ENCODE assay signal across 1 cellular context in the genomic region with DNA sequence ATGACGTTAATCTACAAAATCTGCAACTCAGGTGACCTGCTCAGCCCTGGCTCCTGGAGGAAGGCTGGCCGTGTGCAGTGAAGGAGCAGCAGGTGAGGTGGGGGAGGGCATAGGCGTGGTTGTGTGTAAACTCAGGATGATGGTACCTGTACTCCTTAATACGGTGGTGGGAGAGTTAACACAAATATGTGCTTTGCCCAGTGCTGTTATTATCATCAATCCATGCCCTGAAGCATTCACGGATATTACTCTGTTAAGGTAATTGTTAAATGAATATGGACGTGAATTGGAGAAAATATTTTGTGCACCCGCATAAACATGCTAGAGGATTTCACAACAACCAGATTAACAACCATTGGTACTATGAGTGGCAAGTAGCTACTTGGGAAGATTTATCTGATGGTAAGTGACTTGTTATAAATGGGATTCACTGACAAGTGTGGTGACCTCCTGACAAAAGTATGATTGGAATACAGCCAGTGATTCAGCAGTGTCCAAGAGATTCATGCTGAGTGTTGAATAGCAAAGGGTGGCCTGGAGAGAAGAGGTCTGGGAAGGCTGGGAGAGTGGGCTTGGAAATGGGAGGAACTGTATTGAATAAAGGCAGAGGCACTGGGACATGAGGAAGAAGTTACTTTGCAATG.
TF ChIP-seq lines count a peak whose summit lies in the region.

No MANE protein-coding gene starts in this region.

TF ChIP-seq in IMR-90, 13 proteins besides CTCF, POLR2A, EP300 and RAD21 (continued from another document):
- TF ChIP-seq, protein P1, sequence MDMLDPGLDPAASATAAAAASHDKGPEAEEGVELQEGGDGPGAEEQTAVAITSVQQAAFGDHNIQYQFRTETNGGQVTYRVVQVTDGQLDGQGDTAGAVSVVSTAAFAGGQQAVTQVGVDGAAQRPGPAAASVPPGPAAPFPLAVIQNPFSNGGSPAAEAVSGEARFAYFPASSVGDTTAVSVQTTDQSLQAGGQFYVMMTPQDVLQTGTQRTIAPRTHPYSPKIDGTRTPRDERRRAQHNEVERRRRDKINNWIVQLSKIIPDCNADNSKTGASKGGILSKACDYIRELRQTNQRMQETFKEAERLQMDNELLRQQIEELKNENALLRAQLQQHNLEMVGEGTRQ (IDR thresholded peaks at IDR 0.05; ENCODE audit: low read depth, low read length) = no peak
- TF ChIP-seq CHD1 (IDR thresholded peaks at IDR 0.05; ENCODE audit: low read depth, low read length) (no peak), RFX5 (IDR thresholded peaks at IDR 0.05; ENCODE audit: low read depth, low read length) (no peak), BHLHE40 (IDR thresholded peaks at IDR 0.05; ENCODE audit: low read depth, low read length) (no peak), RCOR1 (IDR thresholded peaks at IDR 0.05; ENCODE audit: insufficient replicate concordance, low read length) (no peak), NFE2L2 (IDR thresholded peaks at IDR 0.05; ENCODE audit: low read depth, low read length) (no peak)
